ENCODE assay signal across 8 cellular contexts in genomic region chr19:34365463-34366401, GRCh38. TPM values are rescaled to one million over a fixed set of nuclear protein-coding genes. Genes with fewer than 3 reads are reported as not detected.
DNase-seq lines count a peak whose midpoint lies in the region; ATAC-seq and TF ChIP-seq lines count a peak whose summit lies in the region.

No MANE protein-coding gene starts in this region.

- H3K79me2 ChIP-seq in fibroblast of lung (ENCODE audit: control insufficient read depth, insufficient read depth, low read length) = peaks cover 28% of the 10 kb centered on the region

- H3K4me1 Mint-ChIP-seq in activated CD8-positive, alpha-beta T cell treated with anti-CD3 and anti-CD28 coated beads, Interleukin-2, amount 10 ng/mL, durations not matched to agents 7 days and 5 days (ENCODE audit: low read depth) = peaks cover 63% of the 10 kb centered on the region
- peaks cover 21 to 36% (median 33%) of the 10 kb centered on the region in 3 donors for H3K4me1 Mint-ChIP-seq in naive B cell

- H2AFZ ChIP-seq in fibroblast of lung (ENCODE audit: low read length) = peak overlapping the region; percentile 31

- no peaks in the 10 kb centered on the region for H3K27me3 Mint-ChIP-seq in activated CD8-positive, alpha-beta T cell treated with anti-CD3 and anti-CD28 coated beads, Interleukin-2, amount 10 ng/mL, durations not matched to agents 7 days and 5 days (ENCODE audit: low read depth)
- no peaks in the 10 kb centered on the region for H3K27me3 Mint-ChIP-seq in naive B cell

- peak overlapping the region; percentile 45 to 75 (median 62) for H3K4me3 ChIP-seq in fibroblast of lung (replicated peaks in 1 of 4; ENCODE audit: control extremely low read depth in 1 of 4, insufficient read depth in 1 of 4, low read depth in 3 of 4, low read length in 4 of 4)

- no peak for TF ChIP-seq CTCF in fibroblast of lung (conservative IDR thresholded peaks at IDR 0.05 in 1 of 2, IDR thresholded peaks at IDR 0.05 in 1 of 2; ENCODE audit: low read depth in 1 of 2, low read length in 2 of 2)

- H3K9me3 Mint-ChIP-seq in activated CD8-positive, alpha-beta T cell treated with anti-CD3 and anti-CD28 coated beads, Interleukin-2, amount 10 ng/mL, durations not matched to agents 7 days and 5 days (ENCODE audit: insufficient read depth) = no peaks in the 10 kb centered on the region
- H3K9me3 Mint-ChIP-seq in naive B cell = no peaks in the 10 kb centered on the region

- H3K9ac ChIP-seq in fibroblast of lung (ENCODE audit: insufficient read depth, low read length) = peak overlapping the region; percentile 78

- H3K4me2 ChIP-seq in fibroblast of lung (ENCODE audit: extremely low read depth, insufficient read depth, low read length) = peak overlapping the region; percentile 92

- peak; percentile 25 for DNase-seq in stimulated activated CD4-positive, alpha-beta T cell treated with anti-CD3 and anti-CD28 coated beads, Interleukin-12 subunit alpha, Interleukin-12 subunit beta, amount 100 ng/mL, for 4 hours
- DNase-seq in stimulated activated CD4-positive, alpha-beta T cell treated with anti-CD3 and anti-CD28 coated beads, Interleukin-2, amount 100 ng/mL, for 48 hours = no peak
- peak; percentile 24 for DNase-seq in KBM-7
- no peak for DNase-seq in activated CD8-positive, alpha-beta T cell treated with anti-CD3 and anti-CD28 coated beads, Interleukin-2, amount 10 ng/mL, durations not matched to agents 7 days and 5 days
- DNase-seq in fibroblast of lung (ENCODE audit: low read depth in 2 of 2) = peak; percentile 35 to 41
- DNase-seq in naive B cell = no peak

- H3K4me1 ChIP-seq in fibroblast of lung (ENCODE audit: control insufficient read depth, extremely low read depth, insufficient read depth, low read length) = peaks cover 10% of the 10 kb centered on the region

- CTCF ChIA-PET in activated CD8-positive, alpha-beta T cell treated with anti-CD3 and anti-CD28 coated beads, Interleukin-2, amount 10 ng/mL, durations not matched to agents 7 days and 5 days (lab: Charles Lee) = interaction anchor here (1.3 to 3.3 kb wide), 3 partner anchors 14 to 65 kb away, joined by 4 to 13 read pairs (median 6); no protein-coding TSS in a partner anchor

- ATAC-seq in activated CD8-positive, alpha-beta T cell treated with anti-CD3 and anti-CD28 coated beads, Interleukin-2, amount 10 ng/mL, durations not matched to agents 7 days and 5 days = peak; percentile 14
- ATAC-seq in naive B cell (ENCODE audit: low read depth in 2 of 2) (no peak), GM21737 (IDR thresholded peaks at IDR 0.05; ENCODE audit: unreplicated experiment) (no peak), HG03039 (IDR thresholded peaks at IDR 0.05; ENCODE audit: unreplicated experiment) (no peak)

- POLR2A ChIA-PET in activated CD8-positive, alpha-beta T cell treated with anti-CD3 and anti-CD28 coated beads, Interleukin-2, amount 10 ng/mL, durations not matched to agents 7 days and 5 days (lab: Charles Lee) = interaction anchor here (1.0 to 2.1 kb wide), 6 partner anchors 8 to 63 kb away, joined by 4 to 7 read pairs (median 6); partner anchors contain the start of gene UBA2

- H4K20me1 ChIP-seq in fibroblast of lung (ENCODE audit: control insufficient read depth, extremely low read depth, insufficient read depth, low read length) = no peaks in the 10 kb centered on the region

- no peaks in the 10 kb centered on the region for H3K9me3 ChIP-seq in fibroblast of lung (ENCODE audit: control insufficient read depth, insufficient read depth, low read depth, low read length)

- H3K27ac Mint-ChIP-seq in activated CD8-positive, alpha-beta T cell treated with anti-CD3 and anti-CD28 coated beads, Interleukin-2, amount 10 ng/mL, durations not matched to agents 7 days and 5 days = peak overlapping the region; percentile 81
- peak overlapping the region in 5 of 6 donors; percentile 44 to 94 (median 89) for H3K27ac Mint-ChIP-seq in naive B cell

- peaks cover 52% of the 10 kb centered on the region for H3K36me3 Mint-ChIP-seq in activated CD8-positive, alpha-beta T cell treated with anti-CD3 and anti-CD28 coated beads, Interleukin-2, amount 10 ng/mL, durations not matched to agents 7 days and 5 days (ENCODE audit: low read depth)
- peaks cover 7 to 11% of the 10 kb centered on the region in 2 donors for H3K36me3 Mint-ChIP-seq in naive B cell

- H3K27me3 ChIP-seq in fibroblast of lung (ENCODE audit: control insufficient read depth, insufficient read depth, low read length) = no peaks in the 10 kb centered on the region

- H3K36me3 ChIP-seq in fibroblast of lung (ENCODE audit: control insufficient read depth, insufficient read depth, low read length) = peaks cover 10% of the 10 kb centered on the region

- peak overlapping the region; percentile 30 for H3K27ac ChIP-seq in fibroblast of lung (ENCODE audit: insufficient read depth, low read length)

- in situ Hi-C loops in KBM-7 (cut with MboI; ENCODE audit: low pct_unique_long_range_greater_than_20kb, low sequenced_read_pairs) = no loop called here

- peak overlapping the region; percentile 91 for H3K4me3 Mint-ChIP-seq in activated CD8-positive, alpha-beta T cell treated with anti-CD3 and anti-CD28 coated beads, Interleukin-2, amount 10 ng/mL, durations not matched to agents 7 days and 5 days
- peak overlapping the region; percentile 89 to 97 (median 94) for H3K4me3 Mint-ChIP-seq in naive B cell

RNA-seq across cellular contexts. Expression of gene GPI, which starts 0.7 kb away (rescaled TPM):
- 100 to 1,000 TPM; 661 to 697 TPM for total RNA-seq in activated CD8-positive, alpha-beta T cell treated with anti-CD3 and anti-CD28 coated beads, Interleukin-2, amount 10 ng/mL, durations not matched to agents 7 days and 5 days
- total RNA-seq in fibroblast of lung = 87.6 and 112 TPM in 2 replicates
- polyA plus RNA-seq in fibroblast of lung (172 and 173 TPM in 2 replicates), naive B cell (ENCODE audit: low read depth in 6 of 6) (100 to 1,000 TPM in 5 of 6 donors, 10 to 100 TPM in 1; 98.5 to 118 (median 111) TPM)
- polyA plus RNA-seq in fibroblast of lung (2012) = 273 and 285 TPM in 2 replicates
- 513 and 698 TPM in 2 replicates for polyA minus RNA-seq in fibroblast of lung (ENCODE audit: low replicate concordance)

RNA-seq across cellular contexts. Expression of gene PDCD2L, which starts 38.5 kb away (rescaled TPM):
- total RNA-seq in activated CD8-positive, alpha-beta T cell treated with anti-CD3 and anti-CD28 coated beads, Interleukin-2, amount 10 ng/mL, durations not matched to agents 7 days and 5 days = 10 to 100 TPM; 12.9 to 13.3 TPM
- 11.6 and 12.2 TPM in 2 replicates for total RNA-seq in fibroblast of lung
- 8.9 and 14.7 TPM in 2 replicates for polyA plus RNA-seq in fibroblast of lung
- polyA plus RNA-seq in fibroblast of lung (2012) = 8.3 and 10.3 TPM in 2 replicates
- 13.1 and 17.0 TPM in 2 replicates for polyA minus RNA-seq in fibroblast of lung (ENCODE audit: low replicate concordance)
- polyA plus RNA-seq in naive B cell (ENCODE audit: low read depth in 6 of 6) = 10 to 100 TPM in 5 of 6 donors, 1 to 10 TPM in 1; 4.7 to 20.9 (median 16.3) TPM

Comparison
In these comparisons a context has a peak if more than half of its experiments do, and no peak if none do; other contexts are left out.
1. DNase-seq: peak in stimulated activated CD4-positive, alpha-beta T cell treated with anti-CD3 and anti-CD28 coated beads, Interleukin-12 subunit alpha, Interleukin-12 subunit beta, amount 100 ng/mL, for 4 hours (single experiment), KBM-7 (single experiment) and fibroblast of lung (2 of 2); none in stimulated activated CD4-positive, alpha-beta T cell treated with anti-CD3 and anti-CD28 coated beads, Interleukin-2, amount 100 ng/mL, for 48 hours (0 of 2), activated CD8-positive, alpha-beta T cell treated with anti-CD3 and anti-CD28 coated beads, Interleukin-2, amount 10 ng/mL, durations not matched to agents 7 days and 5 days (single experiment) and naive B cell (single experiment).